Comparison of ENCODE assay signal across 10 cellular contexts in the genomic region with DNA sequence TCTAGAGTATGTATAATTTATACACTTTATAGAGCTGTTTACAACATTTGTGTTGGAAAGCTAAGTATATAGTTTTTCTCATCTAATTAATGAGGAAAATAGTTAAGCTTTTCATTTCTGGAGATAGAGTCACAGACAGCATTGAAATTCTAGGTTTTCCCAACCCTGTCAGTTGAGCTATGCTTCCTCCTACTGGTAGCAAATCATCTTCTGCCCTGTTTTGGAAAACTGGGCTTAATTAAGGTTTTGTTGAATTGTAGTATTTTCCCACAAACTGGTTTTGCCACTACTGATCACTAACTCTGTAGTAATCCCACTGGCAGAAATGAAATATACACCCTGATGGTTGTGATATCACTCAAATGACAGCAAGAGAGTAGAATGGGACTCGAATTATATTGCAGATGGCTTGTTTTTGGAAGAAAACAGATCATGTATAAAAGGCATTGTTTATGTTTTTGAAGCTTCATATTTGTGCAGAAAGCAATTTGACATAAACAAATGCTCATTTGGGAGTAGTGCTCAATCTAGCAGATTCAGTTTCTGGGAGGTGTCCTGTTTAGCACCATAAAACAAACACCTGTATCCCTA. TPM values are rescaled to one million over a fixed set of nuclear protein-coding genes. Genes with fewer than 3 reads are reported as not detected.
A peak's percentile ranks its signal among the peaks of the same experiment; 100 is the strongest.
DNase-seq lines count a peak whose midpoint lies in the region; ATAC-seq and TF ChIP-seq lines count a peak whose summit lies in the region.
"Had no signal": no experiment of that assay in that cellular context is flagged by ENCODE, and none has a peak within 500 bp of the region (broad histone marks: within the 10 kb centered on the region; RNA-seq: fewer than 3 reads in every experiment).

No MANE protein-coding gene starts in this region.

- no peak overlapping the region for H3K27ac ChIP-seq in RWPE2 (ENCODE audit: poor library complexity, severe bottlenecking)
- no peak overlapping the region for H3K27ac ChIP-seq in gastroesophageal sphincter
- H3K27ac ChIP-seq: 22Rv1 had no signal

- 71 to 75% methylated on average over 1 of the region's 1 CpG for WGBS in gastroesophageal sphincter (ENCODE audit: low coverage in 1 of 2), 2 donors

- H3K4me1 ChIP-seq in RWPE2 (ENCODE audit: insufficient read depth, poor library complexity, severe bottlenecking): no peaks in the 10 kb centered on the region
- H3K4me1 ChIP-seq in gastroesophageal sphincter: peaks cover 0 to 6% (median 0%) of the 10 kb centered on the region in 3 donors

- no peak for TF ChIP-seq EP300 in gastroesophageal sphincter (IDR thresholded peaks at IDR 0.05)

- peaks cover 83% of the 10 kb centered on the region for H3K36me3 ChIP-seq in RWPE2 (ENCODE audit: low read depth)
- H3K36me3 ChIP-seq in gastroesophageal sphincter: peaks cover 9 to 81% of the 10 kb centered on the region in 2 donors

- ATAC-seq in RWPE2 (ENCODE audit: low read depth) (0 out of 3 replicates have a peak, but pooled peaks have one; percentile 27), gastroesophageal sphincter (peak; percentile 56), HG03354 (IDR thresholded peaks at IDR 0.05; ENCODE audit: poor library complexity, severe bottlenecking, unreplicated experiment) (no peak)

- TF ChIP-seq CTCF in RWPE2 (IDR thresholded peaks at IDR 0.05; ENCODE audit: poor library complexity, severe bottlenecking): peak; percentile 85
- peak in 3 of 4 experiments; percentile 47 to 60 (median 52) for TF ChIP-seq CTCF in gastroesophageal sphincter (IDR thresholded peaks at IDR 0.05)

- TF ChIP-seq POLR2A in gastroesophageal sphincter (IDR thresholded peaks at IDR 0.05): no peak

- H3K9me3 ChIP-seq in RWPE2 (ENCODE audit: severe bottlenecking) (no peaks in the 10 kb centered on the region), gastroesophageal sphincter (no peaks in the 10 kb centered on the region)

- no peaks in the 10 kb centered on the region for H3K27me3 ChIP-seq in RWPE2 (ENCODE audit: insufficient read depth, poor library complexity, severe bottlenecking)
- no peaks in the 10 kb centered on the region for H3K27me3 ChIP-seq in gastroesophageal sphincter

- DNase-seq in DMS 273 (lab: John Stamatoyannopoulos, UW; ENCODE audit: unreplicated experiment) (peak; percentile 50), DMS 273 treated with DMSO at 0.1 percent for 48 hours (lab: John Stamatoyannopoulos, UW) (no peak), RWPE2 (ENCODE audit: low spot score) (no peak), skeletal muscle cell (ENCODE audit: low read depth) (no peak), GOT3 (lab: John Stamatoyannopoulos, UW) (no peak)
- DNase-seq in stimulated activated CD8-positive, alpha-beta memory T cell treated with anti-CD3 and anti-CD28 coated beads, Interleukin-4, amount 100 ng/mL, for 48 hours: no peak
- DNase-seq: NCI-H524 treated with DMSO at 0.1 percent for 48 hours had no signal

- no peak overlapping the region for H3K4me3 ChIP-seq in RWPE2 (ENCODE audit: severe bottlenecking)
- H3K4me3 ChIP-seq in gastroesophageal sphincter: peak overlapping the region in 1 of 2 donors; percentile 27
- H3K4me3 ChIP-seq in skeletal muscle cell (ENCODE audit: low read depth, low read length): peak overlapping the region; percentile 2

RNA-seq across cellular contexts. Expression of a gene that starts 46.6 kb away (rescaled TPM):
- total RNA-seq in gastroesophageal sphincter: 1 to 10 TPM in 2 of 4 donors, under 1 TPM in 1, not detected in 1; 0.27 to 2.2 (median 1.2) TPM
